In the genomic region with DNA sequence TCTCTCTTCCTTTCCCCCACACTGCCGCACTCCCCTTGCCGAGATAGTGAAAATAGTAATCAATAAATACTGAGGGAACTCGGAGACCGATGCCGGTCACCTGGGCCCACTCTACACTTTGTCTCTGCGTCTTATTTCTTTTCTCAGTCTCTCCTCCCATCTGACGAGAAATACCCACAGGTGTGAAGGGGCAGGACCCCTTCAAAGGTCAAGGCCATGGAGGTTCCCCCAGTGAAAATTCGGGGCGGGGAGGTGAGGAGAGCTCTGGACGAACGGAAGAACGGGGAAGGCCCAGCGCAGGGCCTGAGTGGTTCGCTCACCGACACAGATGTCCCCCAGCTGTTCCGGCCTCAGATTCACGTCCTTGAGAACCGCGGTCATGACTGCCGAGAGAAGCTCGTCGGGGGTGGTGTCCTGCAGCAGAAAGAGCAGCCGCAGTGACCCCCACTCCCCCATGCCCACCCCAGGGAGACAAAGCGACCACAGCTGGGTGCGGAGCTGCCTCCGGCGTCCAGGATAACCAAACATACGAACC, we compare ENCODE assay signal across 8 cellular contexts.
A peak's percentile ranks its signal among the peaks of the same experiment; 100 is the strongest.
DNase-seq lines count a peak whose midpoint lies in the region; ATAC-seq lines count a peak whose summit lies in the region.

No MANE protein-coding gene starts in this region.

- H3K4me1 ChIP-seq in duodenal mucosa (ENCODE audit: control insufficient read depth in 1 of 2, insufficient read depth in 2 of 2, low read length in 2 of 2) (peaks cover 57 to 59% of the 10 kb centered on the region in 2 donors), muscle layer of colon (ENCODE audit: insufficient read depth, low read length) (peaks cover 29% of the 10 kb centered on the region)

- H3K27me3 ChIP-seq in duodenal mucosa (ENCODE audit: control insufficient read depth in 1 of 2, insufficient read depth in 2 of 2, low read length in 2 of 2), result no peaks in the 10 kb centered on the region
- H3K27me3 ChIP-seq in muscle layer of colon (ENCODE audit: control insufficient read depth in 1 of 2, insufficient read depth in 2 of 2, low read length in 2 of 2), result no peaks in the 10 kb centered on the region

- H3K27ac ChIP-seq in duodenal mucosa (ENCODE audit: low read depth, low read length) (peak overlapping the region; percentile 75), muscle layer of colon (ENCODE audit: low read depth, low read length) (peak overlapping the region; percentile 62)

- ATAC-seq in HG03520 (IDR thresholded peaks at IDR 0.05; ENCODE audit: unreplicated experiment) (no peak), HG03280 (IDR thresholded peaks at IDR 0.05; ENCODE audit: unreplicated experiment) (no peak)

- H3K9me3 ChIP-seq in duodenal mucosa (ENCODE audit: control insufficient read depth in 1 of 2, low read length in 2 of 2) (no peaks in the 10 kb centered on the region), muscle layer of colon (ENCODE audit: low read length) (no peaks in the 10 kb centered on the region)

- H3K4me3 ChIP-seq in duodenal mucosa (ENCODE audit: low read depth in 1 of 2, low read length in 2 of 2) (peak overlapping the region; percentile 83 to 95), muscle layer of colon (ENCODE audit: low read depth in 1 of 2, low read length in 2 of 2) (peak overlapping the region; percentile 77 to 89)

- H3K9ac ChIP-seq in duodenal mucosa (ENCODE audit: low read depth in 1 of 2, low read length in 2 of 2) (peak overlapping the region; percentile 79 to 89), muscle layer of colon (ENCODE audit: low read length) (peak overlapping the region; percentile 67)

- H3K36me3 ChIP-seq in duodenal mucosa (ENCODE audit: control insufficient read depth in 1 of 2, insufficient read depth in 2 of 2, low read length in 2 of 2), result peaks cover 26 to 37% of the 10 kb centered on the region in 2 donors
- peaks cover 38% of the 10 kb centered on the region for H3K36me3 ChIP-seq in muscle layer of colon (ENCODE audit: insufficient read depth, low read length)

- DNase-seq in NCI-H1417 (lab: John Stamatoyannopoulos, UW) (peak in 2 of 3 experiments; percentile 59 to 62), NCI-H1417 treated with DMSO at 0.1 percent for 48 hours (lab: John Stamatoyannopoulos, UW) (no peak), RKO (ENCODE audit: low spot score) (peak; percentile 49), NCI-H2107 (lab: John Stamatoyannopoulos, UW) (no peak)

Comparison
In these comparisons a context has a peak if more than half of its experiments do, and no peak if none do; other contexts are left out.
1. DNase-seq: peak in NCI-H1417 (2 of 3) and RKO (single experiment); none in NCI-H1417 treated with DMSO at 0.1 percent for 48 hours (single experiment) and NCI-H2107 (single experiment).